ENCODE assay signal across 16 cellular contexts in the genomic region with DNA sequence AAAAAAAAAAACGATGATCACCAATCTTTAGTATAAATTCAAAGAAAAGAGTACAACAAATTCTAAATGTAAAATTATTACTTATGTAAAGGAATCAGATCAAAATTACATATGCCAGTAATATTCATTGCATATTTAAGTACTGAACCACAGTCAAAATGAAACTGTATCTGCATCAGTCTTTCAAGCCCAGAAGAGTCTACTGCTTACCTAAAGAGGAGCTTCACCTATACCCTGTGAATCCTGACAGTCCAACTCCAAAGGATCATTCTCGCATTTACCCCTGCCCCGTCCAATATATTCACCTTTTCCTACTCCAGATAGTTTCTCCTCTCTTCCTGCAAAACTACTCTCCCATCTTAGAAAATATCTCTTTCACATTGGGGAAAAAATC. TPM values are rescaled to one million over a fixed set of nuclear protein-coding genes. Genes with fewer than 3 reads are reported as not detected.
A peak's percentile ranks its signal among the peaks of the same experiment; 100 is the strongest.
DNase-seq lines count a peak whose midpoint lies in the region; ATAC-seq and TF ChIP-seq lines count a peak whose summit lies in the region.
"Had no signal": no experiment of that assay in that cellular context is flagged by ENCODE, and none has a peak within 500 bp of the region (broad histone marks: within the 10 kb centered on the region; RNA-seq: fewer than 3 reads in every experiment).

No MANE protein-coding gene starts in this region.

- H3K9me3 Mint-ChIP-seq in CD8-positive, alpha-beta T cell, result no peaks in the 10 kb centered on the region
- no peaks in the 10 kb centered on the region for H3K9me3 Mint-ChIP-seq in activated T-helper 17 cell treated with anti-CD3 and anti-CD28 coated beads, Interleukin-2, amount 50 U/mL, for 72 hours
- H3K9me3 Mint-ChIP-seq: CD14-positive monocyte, naive B cell had no signal

- H3K36me3 ChIP-seq in CD8-positive, alpha-beta T cell (ENCODE audit: insufficient read depth, low read length), result peaks cover 3% of the 10 kb centered on the region

- H3K27ac ChIP-seq in CD8-positive, alpha-beta T cell (ENCODE audit: low read depth, low read length), result no peak overlapping the region
- H3K27ac ChIP-seq: 22Rv1, GM23248, thoracic aorta had no signal

- H3K27me3 Mint-ChIP-seq in CD8-positive, alpha-beta T cell (ENCODE audit: low read depth), result no peaks in the 10 kb centered on the region
- H3K27me3 Mint-ChIP-seq in activated T-helper 17 cell treated with anti-CD3 and anti-CD28 coated beads, Interleukin-2, amount 50 U/mL, for 72 hours, result no peaks in the 10 kb centered on the region
- H3K27me3 Mint-ChIP-seq: naive B cell had no signal

- peak overlapping the region; percentile 45 for H3K27ac Mint-ChIP-seq in CD8-positive, alpha-beta T cell
- peak overlapping the region; percentile 4 for H3K27ac Mint-ChIP-seq in activated T-helper 17 cell treated with anti-CD3 and anti-CD28 coated beads, Interleukin-2, amount 50 U/mL, for 72 hours

- intact Hi-C loops in CD8-positive, alpha-beta T cell (cut with DNase I, micrococcal nuclease), result no loop called here

- DNase-seq in DMS53 (lab: John Stamatoyannopoulos, UW) (peak; percentile 3), DMS53 treated with DMSO at 0.1 percent for 48 hours (lab: John Stamatoyannopoulos, UW; ENCODE audit: unreplicated experiment) (no peak), NCI-H2227 (lab: John Stamatoyannopoulos, UW; ENCODE audit: unreplicated experiment) (no peak), DMS153 (lab: John Stamatoyannopoulos, UW) (no peak)
- DNase-seq in CD8-positive, alpha-beta T cell, result no peak
- no peak for DNase-seq in stimulated activated naive CD4-positive, alpha-beta T cell treated with Interleukin-2 at 50 U/mL for 16 hours (lab: John Stamatoyannopoulos, UW)
- DNase-seq: central memory CD4-positive, alpha-beta T cell; foreskin fibroblast; GM23248; naive B cell; NCI-H82 had no signal

- no peak for TF ChIP-seq CTCF in CD8-positive, alpha-beta T cell (IDR thresholded peaks at IDR 0.05)

- H3K4me3 ChIP-seq in CD8-positive, alpha-beta T cell (ENCODE audit: low read depth, low read length), result no peak overlapping the region
- H3K4me3 ChIP-seq: GM23248, thoracic aorta had no signal

- CTCF ChIA-PET in CD8-positive, alpha-beta T cell (lab: Charles Lee), result interaction anchor here (0.7 kb wide), 1 partner anchor 24 kb away, joined by 3 read pairs; no protein-coding TSS in a partner anchor

- POLR2A ChIA-PET in CD8-positive, alpha-beta T cell (lab: Charles Lee), result no interaction called here

- no peaks in the 10 kb centered on the region for H3K27me3 ChIP-seq in CD8-positive, alpha-beta T cell (ENCODE audit: insufficient read depth, low read length)

- no peak for ATAC-seq in CD8-positive, alpha-beta T cell
- ATAC-seq in HG02884 (IDR thresholded peaks at IDR 0.05; ENCODE audit: unreplicated experiment), result peak; percentile 69
- ATAC-seq in activated T-helper 17 cell treated with anti-CD3 and anti-CD28 coated beads, Interleukin-2, amount 50 U/mL, for 72 hours (replicated peaks), result peak; percentile 86

- H3K4me1 Mint-ChIP-seq in CD8-positive, alpha-beta T cell (ENCODE audit: low read depth), result peaks cover 67% of the 10 kb centered on the region
- peaks cover 41% of the 10 kb centered on the region for H3K4me1 Mint-ChIP-seq in activated T-helper 17 cell treated with anti-CD3 and anti-CD28 coated beads, Interleukin-2, amount 50 U/mL, for 72 hours

- peaks cover 42% of the 10 kb centered on the region for H3K36me3 Mint-ChIP-seq in CD8-positive, alpha-beta T cell
- H3K36me3 Mint-ChIP-seq in activated T-helper 17 cell treated with anti-CD3 and anti-CD28 coated beads, Interleukin-2, amount 50 U/mL, for 72 hours (ENCODE audit: low read depth), result peaks cover 52% of the 10 kb centered on the region

- H3K9me3 ChIP-seq in CD8-positive, alpha-beta T cell (ENCODE audit: low read length), result no peaks in the 10 kb centered on the region
- H3K9me3 ChIP-seq: thoracic aorta had no signal

- H3K4me3 Mint-ChIP-seq in CD8-positive, alpha-beta T cell, result no peak overlapping the region
- peak overlapping the region; percentile 35 for H3K4me3 Mint-ChIP-seq in activated T-helper 17 cell treated with anti-CD3 and anti-CD28 coated beads, Interleukin-2, amount 50 U/mL, for 72 hours
- H3K4me3 Mint-ChIP-seq: CD14-positive monocyte, naive B cell had no signal

- peaks cover 9% of the 10 kb centered on the region for H3K4me1 ChIP-seq in CD8-positive, alpha-beta T cell (ENCODE audit: insufficient read depth, low read length)

RNA-seq across cellular contexts. Expression of a gene that starts 9.2 kb away (rescaled TPM):
- total RNA-seq in CD8-positive, alpha-beta T cell, result 10 to 100 TPM; 28.7 to 28.9 TPM
- total RNA-seq in activated T-helper 17 cell treated with anti-CD3 and anti-CD28 coated beads, Interleukin-2, amount 50 U/mL, for 72 hours, result 10 to 100 TPM; 24.3 to 47.4 TPM

RNA-seq across cellular contexts. Expression of a gene that starts 44.1 kb away (rescaled TPM):
- total RNA-seq in CD8-positive, alpha-beta T cell, result 10 to 100 TPM; 45.0 to 46.2 TPM
- total RNA-seq in activated T-helper 17 cell treated with anti-CD3 and anti-CD28 coated beads, Interleukin-2, amount 50 U/mL, for 72 hours, result 10 to 100 TPM; 30.6 to 36.4 TPM
